1 cellular context compared by ENCODE assay signal in the genomic region with DNA sequence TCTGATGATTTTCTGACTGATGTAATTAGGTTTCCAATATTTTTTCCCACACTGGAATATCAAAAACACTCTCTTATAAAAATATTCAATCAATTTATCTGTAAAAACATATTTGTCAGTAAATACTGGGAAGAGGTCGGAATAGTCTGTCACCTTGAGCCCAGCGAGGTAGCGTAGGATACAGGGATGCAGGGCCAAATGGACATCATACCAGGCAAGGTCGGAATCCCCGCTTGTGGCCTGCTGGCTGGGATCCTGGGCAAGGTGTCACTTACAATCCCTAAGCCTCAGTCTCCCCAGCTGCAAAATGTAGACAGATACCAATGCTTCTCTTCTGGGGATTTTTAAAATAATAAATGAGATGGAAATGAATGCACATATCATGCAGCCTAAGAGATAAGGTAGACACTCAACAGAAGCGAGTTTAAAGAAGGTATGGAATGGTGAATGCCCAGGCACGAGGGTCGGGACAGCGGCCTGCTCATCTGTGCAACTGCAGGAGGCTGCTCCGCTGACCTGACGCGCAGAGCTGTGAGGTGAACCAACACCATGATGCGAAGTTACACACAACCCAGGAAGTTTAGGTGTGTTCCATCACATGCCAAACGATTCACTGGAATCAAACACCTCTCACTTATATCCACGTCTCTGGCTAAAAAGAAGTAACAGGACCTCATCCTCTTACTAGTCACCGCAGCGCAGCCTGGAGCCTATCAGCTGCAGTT.
TF ChIP-seq lines count a peak whose summit lies in the region.

No MANE protein-coding gene starts in this region.

TF ChIP-seq in HepG2, 621 proteins besides CTCF, POLR2A, EP300 and RAD21 (continued from another document):
- TF ChIP-seq, protein P1, sequence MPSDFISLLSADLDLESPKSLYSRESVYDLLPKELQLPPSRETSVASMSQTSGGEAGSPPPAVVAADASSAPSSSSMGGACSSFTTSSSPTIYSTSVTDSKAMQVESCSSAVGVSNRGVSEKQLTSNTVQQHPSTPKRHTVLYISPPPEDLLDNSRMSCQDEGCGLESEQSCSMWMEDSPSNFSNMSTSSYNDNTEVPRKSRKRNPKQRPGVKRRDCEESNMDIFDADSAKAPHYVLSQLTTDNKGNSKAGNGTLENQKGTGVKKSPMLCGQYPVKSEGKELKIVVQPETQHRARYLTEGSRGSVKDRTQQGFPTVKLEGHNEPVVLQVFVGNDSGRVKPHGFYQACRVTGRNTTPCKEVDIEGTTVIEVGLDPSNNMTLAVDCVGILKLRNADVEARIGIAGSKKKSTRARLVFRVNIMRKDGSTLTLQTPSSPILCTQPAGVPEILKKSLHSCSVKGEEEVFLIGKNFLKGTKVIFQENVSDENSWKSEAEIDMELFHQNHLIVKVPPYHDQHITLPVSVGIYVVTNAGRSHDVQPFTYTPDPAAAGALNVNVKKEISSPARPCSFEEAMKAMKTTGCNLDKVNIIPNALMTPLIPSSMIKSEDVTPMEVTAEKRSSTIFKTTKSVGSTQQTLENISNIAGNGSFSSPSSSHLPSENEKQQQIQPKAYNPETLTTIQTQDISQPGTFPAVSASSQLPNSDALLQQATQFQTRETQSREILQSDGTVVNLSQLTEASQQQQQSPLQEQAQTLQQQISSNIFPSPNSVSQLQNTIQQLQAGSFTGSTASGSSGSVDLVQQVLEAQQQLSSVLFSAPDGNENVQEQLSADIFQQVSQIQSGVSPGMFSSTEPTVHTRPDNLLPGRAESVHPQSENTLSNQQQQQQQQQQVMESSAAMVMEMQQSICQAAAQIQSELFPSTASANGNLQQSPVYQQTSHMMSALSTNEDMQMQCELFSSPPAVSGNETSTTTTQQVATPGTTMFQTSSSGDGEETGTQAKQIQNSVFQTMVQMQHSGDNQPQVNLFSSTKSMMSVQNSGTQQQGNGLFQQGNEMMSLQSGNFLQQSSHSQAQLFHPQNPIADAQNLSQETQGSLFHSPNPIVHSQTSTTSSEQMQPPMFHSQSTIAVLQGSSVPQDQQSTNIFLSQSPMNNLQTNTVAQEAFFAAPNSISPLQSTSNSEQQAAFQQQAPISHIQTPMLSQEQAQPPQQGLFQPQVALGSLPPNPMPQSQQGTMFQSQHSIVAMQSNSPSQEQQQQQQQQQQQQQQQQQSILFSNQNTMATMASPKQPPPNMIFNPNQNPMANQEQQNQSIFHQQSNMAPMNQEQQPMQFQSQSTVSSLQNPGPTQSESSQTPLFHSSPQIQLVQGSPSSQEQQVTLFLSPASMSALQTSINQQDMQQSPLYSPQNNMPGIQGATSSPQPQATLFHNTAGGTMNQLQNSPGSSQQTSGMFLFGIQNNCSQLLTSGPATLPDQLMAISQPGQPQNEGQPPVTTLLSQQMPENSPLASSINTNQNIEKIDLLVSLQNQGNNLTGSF (CRISPR knock-in tag; IDR thresholded peaks at IDR 0.05), result no peak
- TF ChIP-seq, protein P2, sequence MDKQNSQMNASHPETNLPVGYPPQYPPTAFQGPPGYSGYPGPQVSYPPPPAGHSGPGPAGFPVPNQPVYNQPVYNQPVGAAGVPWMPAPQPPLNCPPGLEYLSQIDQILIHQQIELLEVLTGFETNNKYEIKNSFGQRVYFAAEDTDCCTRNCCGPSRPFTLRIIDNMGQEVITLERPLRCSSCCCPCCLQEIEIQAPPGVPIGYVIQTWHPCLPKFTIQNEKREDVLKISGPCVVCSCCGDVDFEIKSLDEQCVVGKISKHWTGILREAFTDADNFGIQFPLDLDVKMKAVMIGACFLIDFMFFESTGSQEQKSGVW (CRISPR knock-in tag; IDR thresholded peaks at IDR 0.05; ENCODE audit: borderline replicate concordance), result no peak
- TF ChIP-seq NFE2 (CRISPR knock-in tag; IDR thresholded peaks at IDR 0.05), result no peak
